Comparison of ENCODE assay signal across 23 cellular contexts in genomic region chr14:104526723-104527645, GRCh38. TPM values are rescaled to one million over a fixed set of nuclear protein-coding genes. Genes with fewer than 3 reads are reported as not detected.
A peak's percentile ranks its signal among the peaks of the same experiment; 100 is the strongest.
DNase-seq lines count a peak whose midpoint lies in the region; ATAC-seq, FAIRE-seq and TF ChIP-seq lines count a peak whose summit lies in the region.
"Had no signal": no experiment of that assay in that cellular context is flagged by ENCODE, and none has a peak within 500 bp of the region (broad histone marks: within the 10 kb centered on the region; RNA-seq: fewer than 3 reads in every experiment).

No MANE protein-coding gene starts in this region.

- H2AK5ac ChIP-seq in IMR-90 (ENCODE audit: low read depth, low read length) (no peak overlapping the region), mesendoderm (ENCODE audit: low read length) (no peak overlapping the region)

- TF ChIP-seq POLR2A in GM12892 (IDR thresholded peaks at IDR 0.05; ENCODE audit: low read depth, low read length) (no peak), IMR-90 (IDR thresholded peaks at IDR 0.05; ENCODE audit: low read depth, low read length) (no peak)

- CTCF ChIA-PET in IMR-90 (lab: Yijun Ruan, JAX), result no interaction called here

- H3K36me3 Mint-ChIP-seq in type B pancreatic cell, result no peaks in the 10 kb centered on the region

- no peak overlapping the region for H4K8ac ChIP-seq in IMR-90 (ENCODE audit: low read depth in 2 of 2, low read length in 2 of 2)
- no peak overlapping the region for H4K8ac ChIP-seq in mesendoderm (ENCODE audit: low read depth, low read length)

- H3K36me3 ChIP-seq in IMR-90 (ENCODE audit: control insufficient read depth, insufficient read depth, low read length) (no peaks in the 10 kb centered on the region), mesendoderm (ENCODE audit: control insufficient read depth, insufficient read depth, low read length) (no peaks in the 10 kb centered on the region)
- H3K36me3 ChIP-seq: SJCRH30 had no signal

- H3K4me2 ChIP-seq in IMR-90 (ENCODE audit: low read depth, low read length) (no peak overlapping the region), mesendoderm (ENCODE audit: low read length) (no peak overlapping the region)

- no peak for TF ChIP-seq RAD21 in IMR-90 (IDR thresholded peaks at IDR 0.05; ENCODE audit: low read length)

- BruUV-seq in IMR-90 (replicated peaks; lab: Mats Ljungman, UMichigan), result no TSS peak

- no peak overlapping the region for H4K91ac ChIP-seq in IMR-90 (ENCODE audit: insufficient read depth, low read depth, low read length)

- peaks cover 16% of the 10 kb centered on the region for H3K9me3 ChIP-seq in IMR-90 (ENCODE audit: control insufficient read depth, insufficient read depth, low read length)
- H3K9me3 ChIP-seq: SJCRH30 had no signal

- ATAC-seq in IMR-90 (ENCODE audit: low read depth), result no peak
- ATAC-seq: PC-3, Right ventricle myocardium inferior had no signal

- H2AK9ac ChIP-seq in IMR-90 (replicated peaks; ENCODE audit: low read depth, low read length, poor library complexity), result no peak overlapping the region

- peaks cover 13% of the 10 kb centered on the region for H3K27me3 Mint-ChIP-seq in type B pancreatic cell

- H3K4me1 ChIP-seq in IMR-90 (ENCODE audit: control insufficient read depth, insufficient read depth, low read length) (no peaks in the 10 kb centered on the region), mesendoderm (ENCODE audit: control insufficient read depth, low read depth, low read length) (no peaks in the 10 kb centered on the region)
- H3K4me1 ChIP-seq: SJCRH30 had no signal

- no peak overlapping the region for H3K4me3 Mint-ChIP-seq in type B pancreatic cell

- no peak overlapping the region for H2AFZ ChIP-seq in IMR-90 (replicated peaks; ENCODE audit: low read length, poor library complexity)

- H2BK120ac ChIP-seq in IMR-90 (ENCODE audit: low read depth, low read length) (no peak overlapping the region), mesendoderm (ENCODE audit: low read depth, low read length) (no peak overlapping the region)

- H3K14ac ChIP-seq in IMR-90 (replicated peaks; ENCODE audit: low read depth, low read length), result no peak overlapping the region

- H2BK5ac ChIP-seq in IMR-90 (ENCODE audit: low read depth, low read length, poor library complexity, severe bottlenecking), result peak overlapping the region; percentile 84
- no peak overlapping the region for H2BK5ac ChIP-seq in mesendoderm (ENCODE audit: low read length)

- H3K27ac ChIP-seq in IMR-90 (ENCODE audit: insufficient read depth, low read length), result no peak overlapping the region
- no peak overlapping the region for H3K27ac ChIP-seq in mesendoderm (ENCODE audit: low read depth, low read length)
- H3K27ac ChIP-seq: SJCRH30 had no signal

- H3K79me2 ChIP-seq in mesendoderm (ENCODE audit: control insufficient read depth, insufficient read depth, low read length), result no peaks in the 10 kb centered on the region

- TF ChIP-seq CTCF in IMR-90 (conservative IDR thresholded peaks at IDR 0.05; ENCODE audit: low read depth, low read length), result no peak
- no peak for TF ChIP-seq CTCF in type B pancreatic cell (conservative IDR thresholded peaks at IDR 0.05)

- no peak overlapping the region for H4K5ac ChIP-seq in IMR-90 (ENCODE audit: low read depth, low read length)
- H4K5ac ChIP-seq in mesendoderm (ENCODE audit: low read length), result no peak overlapping the region

- H4K20me1 ChIP-seq in IMR-90 (ENCODE audit: insufficient read depth, low read length), result no peaks in the 10 kb centered on the region

- no peak overlapping the region for H3K27ac Mint-ChIP-seq in type B pancreatic cell

- H3K4me3 ChIP-seq in IMR-90 (ENCODE audit: insufficient read depth, low read depth, low read length) (no peak overlapping the region), mesendoderm (ENCODE audit: low read length) (peak overlapping the region; percentile 4)
- H3K4me3 ChIP-seq: SJCRH30 had no signal

- no peak for DNase-seq in GM12892 (ENCODE audit: insufficient read length)
- DNase-seq in IMR-90, result no peak
- DNase-seq in mesendoderm, result no peak
- DNase-seq in type B pancreatic cell (ENCODE audit: extremely low spot score, unreplicated experiment), result peak; percentile 4
- no peak for DNase-seq in RKO (ENCODE audit: low spot score)
- no peak for DNase-seq in activated CD4-positive, alpha-beta T cell treated with anti-CD3 and anti-CD28 coated beads, Interleukin-2, amount 50 U/mL, for 1 hour
- DNase-seq in NCI-H526 treated with DMSO at 0.1 percent for 48 hours (lab: John Stamatoyannopoulos, UW), result no peak
- DNase-seq: Calu3, MV-4-11, NCI-H1105, NCI-H1436 treated with DMSO at 0.1 percent for 48 hours, NCI-H187 treated with DMSO at 0.1 percent for 48 hours, NCI-H524, NCI-H774, PC-3, SJCRH30 had no signal

- no peak overlapping the region for H2BK15ac ChIP-seq in IMR-90 (ENCODE audit: low read depth, low read length)
- no peak overlapping the region for H2BK15ac ChIP-seq in mesendoderm (replicated peaks; ENCODE audit: low read depth)

- no peak overlapping the region for H3K9ac ChIP-seq in IMR-90 (ENCODE audit: low read depth, low read length)
- no peak overlapping the region for H3K9ac ChIP-seq in mesendoderm (ENCODE audit: low read length)

- no peak overlapping the region for H3K56ac ChIP-seq in IMR-90 (ENCODE audit: extremely low read depth, insufficient read depth, low read length)
- no peak overlapping the region for H3K56ac ChIP-seq in mesendoderm (ENCODE audit: low read length)

- H3K27me3 ChIP-seq in IMR-90 (ENCODE audit: control insufficient read depth, insufficient read depth, low read length) (no peaks in the 10 kb centered on the region), mesendoderm (ENCODE audit: insufficient read depth, low read length, poor library complexity) (no peaks in the 10 kb centered on the region)
- H3K27me3 ChIP-seq: SJCRH30 had no signal

- peak; percentile 61 for FAIRE-seq in GM12892 (lab: Jason Lieb, UNC)
- FAIRE-seq: H54 had no signal

- intact Hi-C loops in IMR-90 (cut with micrococcal nuclease), result no loop called here

- H3K79me1 ChIP-seq in IMR-90 (ENCODE audit: low read depth in 1 of 2, low read length in 2 of 2) (no peaks in the 10 kb centered on the region), mesendoderm (ENCODE audit: low read length) (no peaks in the 10 kb centered on the region)

- H3K23ac ChIP-seq in IMR-90 (ENCODE audit: low read depth, low read length) (no peak overlapping the region), mesendoderm (ENCODE audit: low read length) (no peak overlapping the region)

- no peaks in the 10 kb centered on the region for H3K4me1 Mint-ChIP-seq in type B pancreatic cell (ENCODE audit: unreplicated experiment)

- no peak overlapping the region for H2BK20ac ChIP-seq in IMR-90 (ENCODE audit: low read depth, low read length)

- in situ Hi-C loops in IMR-90 (cut with MboI; ENCODE audit: low sequenced_read_pairs), result no loop called here

- dilution Hi-C loops in IMR-90 (cut with HindIII; ENCODE audit: low sequenced_read_pairs, unreplicated experiment), result no loop called here

- 24 to 100% methylated on average over 1 to 5 of the region's 5 CpGs for WGBS in IMR-90 (ENCODE audit: extremely low coverage in 2 of 2, insufficient read length in 1 of 2), 2 experiments
- 90% methylated on average over 4 of the region's 5 CpGs for WGBS in mesendoderm (ENCODE audit: extremely low coverage, insufficient coverage, low lambda C conversion rate)

- H3K9me1 ChIP-seq in IMR-90 (ENCODE audit: insufficient read depth, low read length), result no peaks in the 10 kb centered on the region

- POLR2A ChIA-PET in IMR-90 (lab: Charles Lee; ENCODE audit: unreplicated experiment), result no interaction called here

- H3K9me3 Mint-ChIP-seq in type B pancreatic cell, result peaks cover 26% of the 10 kb centered on the region

- H3K4ac ChIP-seq in IMR-90 (ENCODE audit: low read depth, low read length) (no peak overlapping the region), mesendoderm (ENCODE audit: low read depth, low read length) (no peak overlapping the region)

- H3K18ac ChIP-seq in IMR-90 (ENCODE audit: low read depth, low read length), result no peak overlapping the region
- no peak overlapping the region for H3K18ac ChIP-seq in mesendoderm (ENCODE audit: low read length)

TF ChIP-seq in IMR-90, 13 proteins besides CTCF, POLR2A, EP300 and RAD21:
- TF ChIP-seq BHLHE40 (IDR thresholded peaks at IDR 0.05; ENCODE audit: low read depth, low read length) (no peak), MAFK (IDR thresholded peaks at IDR 0.05; ENCODE audit: low read depth, low read length) (no peak), RCOR1 (IDR thresholded peaks at IDR 0.05; ENCODE audit: insufficient replicate concordance, low read length) (no peak), SMC3 (IDR thresholded peaks at IDR 0.05; ENCODE audit: low read depth, low read length) (no peak), NFE2L2 (IDR thresholded peaks at IDR 0.05; ENCODE audit: low read depth, low read length) (no peak), RFX5 (IDR thresholded peaks at IDR 0.05; ENCODE audit: low read depth, low read length) (no peak), ELK1 (IDR thresholded peaks at IDR 0.05; ENCODE audit: borderline replicate concordance, low read depth, low read length) (no peak)

RNA-seq across cellular contexts. Expression of gene C14orf180, which starts 52.6 kb away (rescaled TPM):
- not detected for polyA plus RNA-seq in GM12892 (2012; ENCODE audit: missing spikeins)
- total RNA-seq in IMR-90 (2012; rRNA removed) (not detected in 2 replicates), type B pancreatic cell (ENCODE audit: low replicate concordance) (not detected in 2 replicates)
- polyA plus RNA-seq in IMR-90 (2012; rRNA removed), result not detected in 2 replicates
- polyA plus RNA-seq in IMR-90 (2012; cell fraction: cytosol; rRNA removed), result not detected in 2 replicates
- 0.07 TPM in 1 of 2 replicates, not detected in the other for polyA plus RNA-seq in IMR-90 (2012; cell fraction: nucleus; rRNA removed; ENCODE audit: low replicate concordance)
- polyA plus RNA-seq in mesendoderm (2013, experiment 1 of 2), result not detected
- not detected for polyA plus RNA-seq in mesendoderm (2013, experiment 2 of 2)
- total RNA-seq: A172, Calu3, LHCN-M2, MCF 10A, PC-3, RPMI7951, SJCRH30 had no signal
- polyA plus RNA-seq: BJ had no signal
